Comparison of ENCODE assay signal across 1 cellular context in the genomic region with DNA sequence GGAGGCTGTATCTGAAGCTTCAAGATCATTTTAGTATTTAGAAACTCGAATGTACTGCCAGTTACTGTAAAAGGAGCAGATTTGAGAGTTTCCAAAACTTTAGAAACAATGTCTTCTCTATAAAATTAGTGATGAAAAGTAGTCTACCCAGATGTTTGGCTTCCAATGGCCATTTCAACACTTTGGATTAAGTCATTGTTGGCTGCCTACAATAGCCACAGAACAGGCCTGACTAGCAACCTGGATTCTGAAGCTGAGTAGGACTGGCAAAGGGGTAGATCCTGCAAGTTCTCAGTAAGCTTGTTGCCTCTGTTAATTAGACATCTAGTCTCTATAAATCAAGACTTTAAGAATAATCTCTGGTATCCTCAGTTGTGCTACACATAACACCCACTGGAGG.
TF ChIP-seq lines count a peak whose summit lies in the region.

No MANE protein-coding gene starts in this region.

TF ChIP-seq in endothelial cell of umbilical vein, 7 proteins besides CTCF, POLR2A, EP300 and RAD21 (continued from another document):
- TF ChIP-seq FOS (IDR thresholded peaks at IDR 0.05; ENCODE audit: borderline replicate concordance, insufficient read depth, low read length): no peak
TF ChIP-seq in endothelial cell of umbilical vein: peak in this region for 0.
